Comparison of ENCODE assay signal across 18 cellular contexts in the genomic region with DNA sequence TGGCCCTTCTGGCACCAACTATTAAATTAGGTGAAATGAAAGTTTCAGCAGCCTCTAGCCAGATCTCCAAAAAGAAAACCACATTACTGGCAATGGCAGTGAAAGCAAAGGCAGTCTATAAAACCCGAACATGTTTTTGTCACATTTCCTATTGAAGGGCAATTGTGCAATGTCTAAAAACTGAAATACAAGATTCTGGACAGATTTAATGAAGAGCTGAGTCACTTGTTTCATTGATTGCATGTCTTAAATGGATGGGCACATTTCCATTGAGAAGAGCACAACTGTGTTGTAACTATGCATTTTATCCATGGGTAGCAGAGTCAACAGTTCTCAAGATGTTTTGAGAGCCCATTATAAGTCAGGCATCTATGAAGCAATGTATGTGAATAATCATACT.
DNase-seq lines count a peak whose midpoint lies in the region; ATAC-seq and TF ChIP-seq lines count a peak whose summit lies in the region.
"Had no signal": no experiment of that assay in that cellular context is flagged by ENCODE, and none has a peak within 500 bp of the region (broad histone marks: within the 10 kb centered on the region; RNA-seq: fewer than 3 reads in every experiment).

No MANE protein-coding gene starts in this region.

- intact Hi-C loops in upper lobe of right lung (cut with DNase I): no loop called here

- TF ChIP-seq EP300 in gastroesophageal sphincter (IDR thresholded peaks at IDR 0.05): no peak

- peaks cover 15% of the 10 kb centered on the region for H3K9me3 Mint-ChIP-seq in GM23338

- H3K27me3 ChIP-seq in gastroesophageal sphincter: no peaks in the 10 kb centered on the region
- H3K27me3 ChIP-seq in upper lobe of right lung: no peaks in the 10 kb centered on the region
- no peaks in the 10 kb centered on the region for H3K27me3 ChIP-seq in GM23338 (ENCODE audit: insufficient read depth)

- H3K27ac ChIP-seq in gastroesophageal sphincter (peak overlapping the region in 2 of 4 donors; percentile 1 to 12), upper lobe of right lung (no peak overlapping the region), GM23338 (ENCODE audit: low read depth) (no peak overlapping the region)

- H3K9me2 ChIP-seq in GM23338 (ENCODE audit: insufficient read depth): no peaks in the 10 kb centered on the region

- TF ChIP-seq CTCF in gastroesophageal sphincter (IDR thresholded peaks at IDR 0.05): no peak
- no peak for TF ChIP-seq CTCF in upper lobe of right lung (IDR thresholded peaks at IDR 0.05)
- TF ChIP-seq CTCF in GM23338 (conservative IDR thresholded peaks at IDR 0.05; ENCODE audit: low read depth in 2 of 2): no peak

- H3K4me2 ChIP-seq in GM23338: no peak overlapping the region

- no peak overlapping the region for H2AFZ ChIP-seq in GM23338

- no peak overlapping the region for H3K4me3 ChIP-seq in gastroesophageal sphincter
- H3K4me3 ChIP-seq in upper lobe of right lung: no peak overlapping the region
- no peak overlapping the region for H3K4me3 ChIP-seq in GM23338

- H3F3A ChIP-seq in GM23338 (replicated peaks; ENCODE audit: low read depth): no peaks in the 10 kb centered on the region

- peaks cover 5 to 20% (median 8%) of the 10 kb centered on the region in 3 donors for H3K4me1 ChIP-seq in gastroesophageal sphincter
- H3K4me1 ChIP-seq in upper lobe of right lung: peaks cover 10% of the 10 kb centered on the region
- H3K4me1 ChIP-seq in GM23338 (ENCODE audit: insufficient read depth): no peaks in the 10 kb centered on the region
- H3K4me1 ChIP-seq: Caco-2 had no signal

- no peaks in the 10 kb centered on the region for H4K20me1 ChIP-seq in GM23338 (replicated peaks; ENCODE audit: insufficient read depth)

- H3K9me3 ChIP-seq in gastroesophageal sphincter: peaks cover 0 to 11% (median 0%) of the 10 kb centered on the region in 3 donors
- no peaks in the 10 kb centered on the region for H3K9me3 ChIP-seq in upper lobe of right lung
- H3K9me3 ChIP-seq: Caco-2 had no signal

- peak; percentile 69 for ATAC-seq in gastroesophageal sphincter
- peak; percentile 12 for ATAC-seq in upper lobe of right lung
- no peak for ATAC-seq in GM23338
- ATAC-seq: T-helper 17 cell had no signal

- H3K27ac Mint-ChIP-seq in GM23338: no peak overlapping the region
- H3K27ac Mint-ChIP-seq: activated naive CD4-positive, alpha-beta T cell treated with anti-CD3 and anti-CD28 coated beads for 36 hours; T-helper 17 cell had no signal

- WGBS in gastroesophageal sphincter (ENCODE audit: low coverage in 1 of 2), 2 donors: 69 to 74% methylated on average over 1 of the region's 1 CpG

- H3K36me3 ChIP-seq in gastroesophageal sphincter (no peaks in the 10 kb centered on the region), upper lobe of right lung (no peaks in the 10 kb centered on the region), GM23338 (ENCODE audit: insufficient read depth) (peaks cover 10% of the 10 kb centered on the region; the same call in 1 of the 2 replicates)

- H3K27me3 Mint-ChIP-seq in GM23338 (ENCODE audit: insufficient read depth, low read depth, poor library complexity): peaks cover 5% of the 10 kb centered on the region

- H3K79me2 ChIP-seq in GM23338 (replicated peaks; ENCODE audit: insufficient read depth): no peaks in the 10 kb centered on the region

- H3K36me3 Mint-ChIP-seq in GM23338 (ENCODE audit: low read depth): peaks cover 10% of the 10 kb centered on the region

- TF ChIP-seq POLR2A in gastroesophageal sphincter (IDR thresholded peaks at IDR 0.05): no peak

- DNase-seq in NOMO-1 treated with DMSO at 0.1 percent for 48 hours (lab: John Stamatoyannopoulos, UW; ENCODE audit: unreplicated experiment) (peak; percentile 13), NOMO-1 treated with dmso at 0.1 percent for 144 hours (lab: John Stamatoyannopoulos, UW; ENCODE audit: unreplicated experiment) (no peak), amniotic epithelial cell (ENCODE audit: low read depth) (peak; percentile 79), upper lobe of right lung (no peak), T-helper 9 cell (no peak), GM23338 (ENCODE audit: low spot score) (no peak)
- DNase-seq in activated CD4-positive, alpha-beta T cell treated with anti-CD3 and anti-CD28 coated beads, Interleukin-2, amount 50 U/mL, for 4 hours: no peak
- DNase-seq: ACHN; activated naive CD4-positive, alpha-beta T cell treated with anti-CD3 and anti-CD28 coated beads for 36 hours; Caco-2; caudate nucleus; effector CD8-positive, alpha-beta T cell; GF-D8; glutamatergic neuron; midbrain; NCI-H1694; T-helper 17 cell had no signal

- H3K4me3 Mint-ChIP-seq in GM23338: no peak overlapping the region
- H3K4me3 Mint-ChIP-seq: activated naive CD4-positive, alpha-beta T cell treated with anti-CD3 and anti-CD28 coated beads for 36 hours; T-helper 17 cell had no signal

- H3K4me1 Mint-ChIP-seq in GM23338: peaks cover 5% of the 10 kb centered on the region; the same call in 2 of the 3 replicates
- H3K4me1 Mint-ChIP-seq: T-helper 17 cell had no signal

TF ChIP-seq in GM23338, 12 proteins besides CTCF, POLR2A, EP300 and RAD21:
- TF ChIP-seq POLR2AphosphoS5 (IDR thresholded peaks at IDR 0.05; ENCODE audit: low read depth) (no peak), EZH2 (IDR thresholded peaks at IDR 0.05; ENCODE audit: low read depth, unreplicated experiment) (no peak), ZNF331 (CRISPR knock-in tag; IDR thresholded peaks at IDR 0.05; ENCODE audit: low read depth) (no peak)
TF ChIP-seq in GM23338: peak in this region for 0.

Comparison
In these comparisons a context has a peak if more than half of its experiments do, and no peak if none do; other contexts are left out.
1. DNase-seq: peak in NOMO-1 treated with DMSO at 0.1 percent for 48 hours (single experiment) and amniotic epithelial cell (single experiment); none in NOMO-1 treated with dmso at 0.1 percent for 144 hours (single experiment), upper lobe of right lung (single experiment), activated CD4-positive, alpha-beta T cell treated with anti-CD3 and anti-CD28 coated beads, Interleukin-2, amount 50 U/mL, for 4 hours (0 of 2), T-helper 9 cell (single experiment) and GM23338 (single experiment).